Comparison of ENCODE assay signal across 1 cellular context in genomic region chr16:31477220-31478216, GRCh38.
TF ChIP-seq lines count a peak whose summit lies in the region.

No MANE protein-coding gene starts in this region.

TF ChIP-seq in H1, 55 proteins besides CTCF, POLR2A, EP300 and RAD21:
- TF ChIP-seq MAX (IDR thresholded peaks at IDR 0.05), result peak; percentile 62
- peak in 1 of 2 experiments; percentile 77; a peak in 1 of 4 replicates for TF ChIP-seq SIN3A (conservative IDR thresholded peaks at IDR 0.05 in 1 of 2, IDR thresholded peaks at IDR 0.05 in 1 of 2; ENCODE audit: low read depth in 1 of 2, low read length in 2 of 2)
- TF ChIP-seq HDAC2 (IDR thresholded peaks at IDR 0.05; ENCODE audit: borderline replicate concordance in 1 of 2, low read depth in 2 of 2, low read length in 2 of 2), result no peak
- no peak for TF ChIP-seq RXRA (IDR thresholded peaks at IDR 0.05; ENCODE audit: insufficient read depth, low read depth, low read length)
- 0 out of 2 replicates have a peak, but pooled peaks have one; percentile 19 for TF ChIP-seq RBBP5 (IDR thresholded peaks at IDR 0.05; ENCODE audit: borderline replicate concordance, low read depth, low read length)
- no peak for TF ChIP-seq CREB1 (IDR thresholded peaks at IDR 0.05)
- no peak for TF ChIP-seq TAF7 (optimal IDR thresholded peaks at IDR 0.05; ENCODE audit: borderline replicate concordance, low read depth, low read length)
- peak; percentile 63; the same call in 1 of the 2 replicates for TF ChIP-seq EGR1 (IDR thresholded peaks at IDR 0.05; ENCODE audit: borderline replicate concordance, low read depth, low read length)
- no peak for TF ChIP-seq MAFK (IDR thresholded peaks at IDR 0.05; ENCODE audit: low read depth, low read length)
- no peak for TF ChIP-seq YY1 (IDR thresholded peaks at IDR 0.05; ENCODE audit: low read depth, low read length)
- no peak for TF ChIP-seq RFX5 (IDR thresholded peaks at IDR 0.05; ENCODE audit: borderline replicate concordance, low read depth, low read length)
- no peak for TF ChIP-seq EZH2 (IDR thresholded peaks at IDR 0.05; ENCODE audit: low read depth, low read length, severe bottlenecking)
- peak; percentile 80 for TF ChIP-seq KDM4A (IDR thresholded peaks at IDR 0.05; ENCODE audit: low read depth, low read length, severe bottlenecking)
- TF ChIP-seq JUND (IDR thresholded peaks at IDR 0.05; ENCODE audit: low read length), result no peak
- TF ChIP-seq PHF8 (conservative IDR thresholded peaks at IDR 0.05; ENCODE audit: low read depth, low read length), result no peak
- TF ChIP-seq E2F6 (IDR thresholded peaks at IDR 0.05), result peak; percentile 52; the same call in 1 of the 2 replicates
TF ChIP-seq in H1: peak in this region for 6.
